Comparison of ENCODE assay signal across 1 cellular context in genomic region chr3:119463171-119464169, GRCh38.
A peak's percentile ranks its signal among the peaks of the same experiment; 100 is the strongest.
TF ChIP-seq lines count a peak whose summit lies in the region.

Gene TMEM39A (minus strand): TSS chr3:119463615. CDS start chr3:119462074, 1,541 bp downstream.

TF ChIP-seq in HEK293, 187 proteins besides CTCF, POLR2A, EP300 and RAD21 (continued from another document and continues in another):
- TF ChIP-seq GLI2 (tag by site-specific recombination; IDR thresholded peaks at IDR 0.05; ENCODE audit: borderline replicate concordance, low read depth) (no peak), ZNF449 (tag by site-specific recombination; IDR thresholded peaks at IDR 0.05) (no peak), ZNF776 (tag by site-specific recombination; IDR thresholded peaks at IDR 0.05; ENCODE audit: borderline replicate concordance) (no peak), KLF10 (tag by site-specific recombination; IDR thresholded peaks at IDR 0.05) (no peak), EGR2 (tag by site-specific recombination; IDR thresholded peaks at IDR 0.05; ENCODE audit: low read depth) (no peak), KLF9 (tag by site-specific recombination; IDR thresholded peaks at IDR 0.05; ENCODE audit: low read depth) (peak; percentile 74), ZNF513 (tag by site-specific recombination; IDR thresholded peaks at IDR 0.05) (no peak), KLF8 (tag by site-specific recombination; IDR thresholded peaks at IDR 0.05) (no peak), PATZ1 (tag by site-specific recombination; IDR thresholded peaks at IDR 0.05) (peak; percentile 89), ZNF530 (tag by site-specific recombination; IDR thresholded peaks at IDR 0.05; ENCODE audit: low read depth) (no peak), ZNF544 (tag by site-specific recombination; IDR thresholded peaks at IDR 0.05) (no peak), ZBTB1 (tag by site-specific recombination; IDR thresholded peaks at IDR 0.05) (no peak), ZXDB (tag by site-specific recombination; IDR thresholded peaks at IDR 0.05) (peak; percentile 78), ZNF398 (tag by site-specific recombination; IDR thresholded peaks at IDR 0.05) (no peak), GLIS1 (tag by site-specific recombination; IDR thresholded peaks at IDR 0.05) (peak; percentile 57), BCL6B (tag by site-specific recombination; IDR thresholded peaks at IDR 0.05) (no peak), ZNF555 (tag by site-specific recombination; conservative IDR thresholded peaks at IDR 0.05) (no peak), ZNF626 (tag by site-specific recombination; IDR thresholded peaks at IDR 0.05) (no peak), ZNF211 (tag by site-specific recombination; IDR thresholded peaks at IDR 0.05; ENCODE audit: low read depth) (no peak), ZSCAN16 (tag by site-specific recombination; IDR thresholded peaks at IDR 0.05) (no peak), TSHZ1 (tag by site-specific recombination; IDR thresholded peaks at IDR 0.05; ENCODE audit: borderline replicate concordance) (no peak), ZNF354C (tag by site-specific recombination; IDR thresholded peaks at IDR 0.05; ENCODE audit: borderline replicate concordance, low read depth) (no peak), INSM2 (tag by site-specific recombination; IDR thresholded peaks at IDR 0.05) (peak; percentile 56; the same call in 1 of the 2 replicates), ZSCAN18 (tag by site-specific recombination; IDR thresholded peaks at IDR 0.05) (no peak), ZNF621 (tag by site-specific recombination; IDR thresholded peaks at IDR 0.05) (no peak), ZBTB48 (tag by site-specific recombination; IDR thresholded peaks at IDR 0.05) (peak; percentile 99), ZBTB21 (tag by site-specific recombination; IDR thresholded peaks at IDR 0.05) (peak; percentile 43; the same call in 1 of the 2 replicates), ZNF133 (tag by site-specific recombination; IDR thresholded peaks at IDR 0.05) (no peak), ZNF707 (tag by site-specific recombination; IDR thresholded peaks at IDR 0.05) (no peak)
- TF ChIP-seq, protein P1, sequence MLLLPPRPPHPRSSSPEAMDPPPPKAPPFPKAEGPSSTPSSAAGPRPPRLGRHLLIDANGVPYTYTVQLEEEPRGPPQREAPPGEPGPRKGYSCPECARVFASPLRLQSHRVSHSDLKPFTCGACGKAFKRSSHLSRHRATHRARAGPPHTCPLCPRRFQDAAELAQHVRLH (tag by site-specific recombination; IDR thresholded peaks at IDR 0.05): peak; percentile 83
- TF ChIP-seq, protein P2, sequence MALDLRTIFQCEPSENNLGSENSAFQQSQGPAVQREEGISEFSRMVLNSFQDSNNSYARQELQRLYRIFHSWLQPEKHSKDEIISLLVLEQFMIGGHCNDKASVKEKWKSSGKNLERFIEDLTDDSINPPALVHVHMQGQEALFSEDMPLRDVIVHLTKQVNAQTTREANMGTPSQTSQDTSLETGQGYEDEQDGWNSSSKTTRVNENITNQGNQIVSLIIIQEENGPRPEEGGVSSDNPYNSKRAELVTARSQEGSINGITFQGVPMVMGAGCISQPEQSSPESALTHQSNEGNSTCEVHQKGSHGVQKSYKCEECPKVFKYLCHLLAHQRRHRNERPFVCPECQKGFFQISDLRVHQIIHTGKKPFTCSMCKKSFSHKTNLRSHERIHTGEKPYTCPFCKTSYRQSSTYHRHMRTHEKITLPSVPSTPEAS (tag by site-specific recombination; IDR thresholded peaks at IDR 0.05): no peak
- TF ChIP-seq, protein P3, sequence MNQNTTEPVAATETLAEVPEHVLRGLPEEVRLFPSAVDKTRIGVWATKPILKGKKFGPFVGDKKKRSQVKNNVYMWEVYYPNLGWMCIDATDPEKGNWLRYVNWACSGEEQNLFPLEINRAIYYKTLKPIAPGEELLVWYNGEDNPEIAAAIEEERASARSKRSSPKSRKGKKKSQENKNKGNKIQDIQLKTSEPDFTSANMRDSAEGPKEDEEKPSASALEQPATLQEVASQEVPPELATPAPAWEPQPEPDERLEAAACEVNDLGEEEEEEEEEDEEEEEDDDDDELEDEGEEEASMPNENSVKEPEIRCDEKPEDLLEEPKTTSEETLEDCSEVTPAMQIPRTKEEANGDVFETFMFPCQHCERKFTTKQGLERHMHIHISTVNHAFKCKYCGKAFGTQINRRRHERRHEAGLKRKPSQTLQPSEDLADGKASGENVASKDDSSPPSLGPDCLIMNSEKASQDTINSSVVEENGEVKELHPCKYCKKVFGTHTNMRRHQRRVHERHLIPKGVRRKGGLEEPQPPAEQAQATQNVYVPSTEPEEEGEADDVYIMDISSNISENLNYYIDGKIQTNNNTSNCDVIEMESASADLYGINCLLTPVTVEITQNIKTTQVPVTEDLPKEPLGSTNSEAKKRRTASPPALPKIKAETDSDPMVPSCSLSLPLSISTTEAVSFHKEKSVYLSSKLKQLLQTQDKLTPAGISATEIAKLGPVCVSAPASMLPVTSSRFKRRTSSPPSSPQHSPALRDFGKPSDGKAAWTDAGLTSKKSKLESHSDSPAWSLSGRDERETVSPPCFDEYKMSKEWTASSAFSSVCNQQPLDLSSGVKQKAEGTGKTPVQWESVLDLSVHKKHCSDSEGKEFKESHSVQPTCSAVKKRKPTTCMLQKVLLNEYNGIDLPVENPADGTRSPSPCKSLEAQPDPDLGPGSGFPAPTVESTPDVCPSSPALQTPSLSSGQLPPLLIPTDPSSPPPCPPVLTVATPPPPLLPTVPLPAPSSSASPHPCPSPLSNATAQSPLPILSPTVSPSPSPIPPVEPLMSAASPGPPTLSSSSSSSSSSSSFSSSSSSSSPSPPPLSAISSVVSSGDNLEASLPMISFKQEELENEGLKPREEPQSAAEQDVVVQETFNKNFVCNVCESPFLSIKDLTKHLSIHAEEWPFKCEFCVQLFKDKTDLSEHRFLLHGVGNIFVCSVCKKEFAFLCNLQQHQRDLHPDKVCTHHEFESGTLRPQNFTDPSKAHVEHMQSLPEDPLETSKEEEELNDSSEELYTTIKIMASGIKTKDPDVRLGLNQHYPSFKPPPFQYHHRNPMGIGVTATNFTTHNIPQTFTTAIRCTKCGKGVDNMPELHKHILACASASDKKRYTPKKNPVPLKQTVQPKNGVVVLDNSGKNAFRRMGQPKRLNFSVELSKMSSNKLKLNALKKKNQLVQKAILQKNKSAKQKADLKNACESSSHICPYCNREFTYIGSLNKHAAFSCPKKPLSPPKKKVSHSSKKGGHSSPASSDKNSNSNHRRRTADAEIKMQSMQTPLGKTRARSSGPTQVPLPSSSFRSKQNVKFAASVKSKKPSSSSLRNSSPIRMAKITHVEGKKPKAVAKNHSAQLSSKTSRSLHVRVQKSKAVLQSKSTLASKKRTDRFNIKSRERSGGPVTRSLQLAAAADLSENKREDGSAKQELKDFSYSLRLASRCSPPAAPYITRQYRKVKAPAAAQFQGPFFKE (tag by site-specific recombination; IDR thresholded peaks at IDR 0.05; ENCODE audit: borderline replicate concordance): no peak
